In genomic region chr22:22785316-22786065, GRCh38 we compare ENCODE assay signal across 24 cellular contexts.
DNase-seq lines count a peak whose midpoint lies in the region; ATAC-seq, FAIRE-seq and TF ChIP-seq lines count a peak whose summit lies in the region.
"Had no signal": no experiment of that assay in that cellular context is flagged by ENCODE, and none has a peak within 500 bp of the region (broad histone marks: within the 10 kb centered on the region; RNA-seq: fewer than 3 reads in every experiment).

No MANE protein-coding gene starts in this region.

- no peak for FAIRE-seq in frontal cortex (lab: Jason Lieb, UNC)
- FAIRE-seq: GM12891, H1 had no signal

- H3K79me2 ChIP-seq in GM23338 (replicated peaks; ENCODE audit: insufficient read depth) = no peaks in the 10 kb centered on the region
- no peaks in the 10 kb centered on the region for H3K79me2 ChIP-seq in hepatocyte

- H3K27ac ChIP-seq in GM23338 (ENCODE audit: low read depth) (no peak overlapping the region), hepatocyte (peak overlapping the region; percentile 65)
- H3K27ac ChIP-seq: C4-2B, KMS-11 had no signal

- H3K4me2 ChIP-seq in GM23338 (no peak overlapping the region), hepatocyte (peak overlapping the region; percentile 51)
- H3K4me2 ChIP-seq: KMS-11, SK-N-SH had no signal

- peak; percentile 25 for DNase-seq in GM23338 (ENCODE audit: low spot score)
- peak; percentile 6 for DNase-seq in NCI-H69 (lab: John Stamatoyannopoulos, UW)
- DNase-seq in hepatocyte (ENCODE audit: low spot score) = no peak
- peak; percentile 74 for DNase-seq in osteocyte (ENCODE audit: extremely low spot score, unreplicated experiment)
- DNase-seq in NCI-H2171 treated with DMSO at 0.1 percent for 48 hours (lab: John Stamatoyannopoulos, UW) = no peak
- DNase-seq in NOMO-1 (lab: John Stamatoyannopoulos, UW; ENCODE audit: unreplicated experiment in 2 of 2) = no peak
- no peak for DNase-seq in stimulated activated naive CD4-positive, alpha-beta T cell (lab: John Stamatoyannopoulos, UW)
- DNase-seq in frontal cortex (ENCODE audit: low spot score in 2 of 2) = no peak
- DNase-seq: AML-193, COR-L47, DMS153, HFFc6, NCI-H1436 treated with DMSO at 0.1 percent for 48 hours, NCI-H2081, NCI-H510A, NCI-H774, OCI-M1, SHP77 treated with DMSO at 0.1 percent for 48 hours, SK-N-SH, T-cell had no signal

- H3K4me1 ChIP-seq in GM23338 (ENCODE audit: insufficient read depth) (no peaks in the 10 kb centered on the region), hepatocyte (ENCODE audit: insufficient read depth) (peaks cover 19% of the 10 kb centered on the region)

- no peaks in the 10 kb centered on the region for H3K9me3 ChIP-seq in hepatocyte (ENCODE audit: low read depth)
- H3K9me3 ChIP-seq: SK-N-SH had no signal

- no peaks in the 10 kb centered on the region for H3K36me3 Mint-ChIP-seq in GM23338 (ENCODE audit: low read depth)
- H3K36me3 Mint-ChIP-seq in osteocyte (ENCODE audit: unreplicated experiment) = no peaks in the 10 kb centered on the region
- H3K36me3 Mint-ChIP-seq: T-cell had no signal

- H3K9me2 ChIP-seq in GM23338 (ENCODE audit: insufficient read depth) (no peaks in the 10 kb centered on the region), hepatocyte (replicated peaks; ENCODE audit: insufficient read depth) (no peaks in the 10 kb centered on the region)
- H3K9me2 ChIP-seq: SK-N-SH had no signal

- H2AFZ ChIP-seq in GM23338 (no peak overlapping the region), hepatocyte (no peak overlapping the region)

- H3K36me3 ChIP-seq in GM23338 (ENCODE audit: insufficient read depth) = no peaks in the 10 kb centered on the region; the same call in 1 of the 2 replicates
- H3K36me3 ChIP-seq in hepatocyte (replicated peaks; ENCODE audit: insufficient read depth, low read depth) = no peaks in the 10 kb centered on the region

- H3K27me3 ChIP-seq in GM23338 (ENCODE audit: insufficient read depth) = peaks cover 95% of the 10 kb centered on the region
- no peaks in the 10 kb centered on the region for H3K27me3 ChIP-seq in hepatocyte

- H3K4me3 Mint-ChIP-seq in GM23338 = no peak overlapping the region
- no peak overlapping the region for H3K4me3 Mint-ChIP-seq in osteocyte (ENCODE audit: unreplicated experiment)
- H3K4me3 Mint-ChIP-seq: HFFc6, T-cell had no signal

- H3F3A ChIP-seq in GM23338 (replicated peaks; ENCODE audit: low read depth) = no peaks in the 10 kb centered on the region

- WGBS in hepatocyte (ENCODE audit: low lambda C conversion rate, missing lambda C conversion rate) = 55% methylated on average over 13 of the region's 13 CpGs

- H3K4me1 Mint-ChIP-seq in GM23338 = no peaks in the 10 kb centered on the region
- no peaks in the 10 kb centered on the region for H3K4me1 Mint-ChIP-seq in osteocyte (ENCODE audit: unreplicated experiment)

- no peaks in the 10 kb centered on the region; the same call in 1 of the 2 replicates for H4K20me1 ChIP-seq in GM23338 (replicated peaks; ENCODE audit: insufficient read depth)
- H4K20me1 ChIP-seq in hepatocyte (ENCODE audit: insufficient read depth, poor library complexity, severe bottlenecking) = no peaks in the 10 kb centered on the region

- TF ChIP-seq CTCF in GM23338 (conservative IDR thresholded peaks at IDR 0.05; ENCODE audit: low read depth in 2 of 2) (0 out of 4 replicates have a peak, but pooled peaks of 1 of the 2 experiments have one; percentile 20), hepatocyte (IDR thresholded peaks at IDR 0.05; ENCODE audit: poor library complexity) (no peak), osteocyte (IDR thresholded peaks at IDR 0.05) (no peak)

- H3K4me3 ChIP-seq in GM23338 = no peak overlapping the region
- no peak overlapping the region for H3K4me3 ChIP-seq in hepatocyte

- ATAC-seq in GM23338 = peak; percentile 72
- ATAC-seq: T-cell had no signal

- H3K27me3 Mint-ChIP-seq in GM23338 (ENCODE audit: insufficient read depth, low read depth, poor library complexity) = peaks cover 24% of the 10 kb centered on the region
- H3K27me3 Mint-ChIP-seq in osteocyte (ENCODE audit: unreplicated experiment) = peaks cover 25% of the 10 kb centered on the region

- no peaks in the 10 kb centered on the region for H3K9me3 Mint-ChIP-seq in GM23338
- no peaks in the 10 kb centered on the region for H3K9me3 Mint-ChIP-seq in osteocyte (ENCODE audit: unreplicated experiment)
- H3K9me3 Mint-ChIP-seq: HFFc6, T-cell had no signal

- H3K27ac Mint-ChIP-seq in GM23338 (no peak overlapping the region), osteocyte (ENCODE audit: unreplicated experiment) (no peak overlapping the region)
- H3K27ac Mint-ChIP-seq: HFFc6 had no signal

TF ChIP-seq in GM23338, 12 proteins besides CTCF, POLR2A, EP300 and RAD21 (continues in another document):
- TF ChIP-seq EZH2phosphoT487 (IDR thresholded peaks at IDR 0.05; ENCODE audit: unreplicated experiment) (no peak), CREB1 (CRISPR knock-in tag; IDR thresholded peaks at IDR 0.05; ENCODE audit: low read depth) (no peak), NANOG (IDR thresholded peaks at IDR 0.05; ENCODE audit: borderline replicate concordance) (no peak), ZNF331 (CRISPR knock-in tag; IDR thresholded peaks at IDR 0.05; ENCODE audit: low read depth) (no peak), JUNB (IDR thresholded peaks at IDR 0.05; ENCODE audit: unreplicated experiment) (no peak)
- TF ChIP-seq, protein P1, sequence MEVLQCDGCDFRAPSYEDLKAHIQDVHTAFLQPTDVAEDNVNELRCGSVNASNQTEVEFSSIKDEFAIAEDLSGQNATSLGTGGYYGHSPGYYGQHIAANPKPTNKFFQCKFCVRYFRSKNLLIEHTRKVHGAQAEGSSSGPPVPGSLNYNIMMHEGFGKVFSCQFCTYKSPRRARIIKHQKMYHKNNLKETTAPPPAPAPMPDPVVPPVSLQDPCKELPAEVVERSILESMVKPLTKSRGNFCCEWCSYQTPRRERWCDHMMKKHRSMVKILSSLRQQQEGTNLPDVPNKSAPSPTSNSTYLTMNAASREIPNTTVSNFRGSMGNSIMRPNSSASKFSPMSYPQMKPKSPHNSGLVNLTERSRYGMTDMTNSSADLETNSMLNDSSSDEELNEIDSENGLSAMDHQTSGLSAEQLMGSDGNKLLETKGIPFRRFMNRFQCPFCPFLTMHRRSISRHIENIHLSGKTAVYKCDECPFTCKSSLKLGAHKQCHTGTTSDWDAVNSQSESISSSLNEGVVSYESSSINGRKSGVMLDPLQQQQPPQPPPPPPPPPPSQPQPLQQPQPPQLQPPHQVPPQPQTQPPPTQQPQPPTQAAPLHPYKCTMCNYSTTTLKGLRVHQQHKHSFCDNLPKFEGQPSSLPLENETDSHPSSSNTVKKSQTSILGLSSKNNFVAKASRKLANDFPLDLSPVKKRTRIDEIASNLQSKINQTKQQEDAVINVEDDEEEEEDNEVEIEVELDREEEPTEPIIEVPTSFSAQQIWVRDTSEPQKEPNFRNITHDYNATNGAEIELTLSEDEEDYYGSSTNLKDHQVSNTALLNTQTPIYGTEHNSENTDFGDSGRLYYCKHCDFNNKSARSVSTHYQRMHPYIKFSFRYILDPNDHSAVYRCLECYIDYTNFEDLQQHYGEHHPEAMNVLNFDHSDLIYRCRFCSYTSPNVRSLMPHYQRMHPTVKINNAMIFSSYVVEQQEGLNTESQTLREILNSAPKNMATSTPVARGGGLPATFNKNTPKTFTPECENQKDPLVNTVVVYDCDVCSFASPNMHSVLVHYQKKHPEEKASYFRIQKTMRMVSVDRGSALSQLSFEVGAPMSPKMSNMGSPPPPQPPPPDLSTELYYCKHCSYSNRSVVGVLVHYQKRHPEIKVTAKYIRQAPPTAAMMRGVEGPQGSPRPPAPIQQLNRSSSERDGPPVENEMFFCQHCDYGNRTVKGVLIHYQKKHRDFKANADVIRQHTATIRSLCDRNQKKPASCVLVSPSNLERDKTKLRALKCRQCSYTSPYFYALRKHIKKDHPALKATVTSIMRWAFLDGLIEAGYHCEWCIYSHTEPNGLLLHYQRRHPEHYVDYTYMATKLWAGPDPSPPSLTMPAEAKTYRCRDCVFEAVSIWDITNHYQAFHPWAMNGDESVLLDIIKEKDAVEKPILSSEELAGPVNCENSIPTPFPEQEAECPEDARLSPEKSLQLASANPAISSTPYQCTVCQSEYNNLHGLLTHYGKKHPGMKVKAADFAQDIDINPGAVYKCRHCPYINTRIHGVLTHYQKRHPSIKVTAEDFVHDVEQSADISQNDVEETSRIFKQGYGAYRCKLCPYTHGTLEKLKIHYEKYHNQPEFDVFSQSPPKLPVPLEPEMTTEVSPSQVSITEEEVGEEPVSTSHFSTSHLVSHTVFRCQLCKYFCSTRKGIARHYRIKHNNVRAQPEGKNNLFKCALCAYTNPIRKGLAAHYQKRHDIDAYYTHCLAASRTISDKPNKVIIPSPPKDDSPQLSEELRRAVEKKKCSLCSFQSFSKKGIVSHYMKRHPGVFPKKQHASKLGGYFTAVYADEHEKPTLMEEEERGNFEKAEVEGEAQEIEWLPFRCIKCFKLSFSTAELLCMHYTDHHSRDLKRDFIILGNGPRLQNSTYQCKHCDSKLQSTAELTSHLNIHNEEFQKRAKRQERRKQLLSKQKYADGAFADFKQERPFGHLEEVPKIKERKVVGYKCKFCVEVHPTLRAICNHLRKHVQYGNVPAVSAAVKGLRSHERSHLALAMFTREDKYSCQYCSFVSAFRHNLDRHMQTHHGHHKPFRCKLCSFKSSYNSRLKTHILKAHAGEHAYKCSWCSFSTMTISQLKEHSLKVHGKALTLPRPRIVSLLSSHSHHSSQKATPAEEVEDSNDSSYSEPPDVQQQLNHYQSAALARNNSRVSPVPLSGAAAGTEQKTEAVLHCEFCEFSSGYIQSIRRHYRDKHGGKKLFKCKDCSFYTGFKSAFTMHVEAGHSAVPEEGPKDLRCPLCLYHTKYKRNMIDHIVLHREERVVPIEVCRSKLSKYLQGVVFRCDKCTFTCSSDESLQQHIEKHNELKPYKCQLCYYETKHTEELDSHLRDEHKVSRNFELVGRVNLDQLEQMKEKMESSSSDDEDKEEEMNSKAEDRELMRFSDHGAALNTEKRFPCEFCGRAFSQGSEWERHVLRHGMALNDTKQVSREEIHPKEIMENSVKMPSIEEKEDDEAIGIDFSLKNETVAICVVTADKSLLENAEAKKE (CRISPR knock-in tag; IDR thresholded peaks at IDR 0.05) = no peak
- TF ChIP-seq, protein P2, sequence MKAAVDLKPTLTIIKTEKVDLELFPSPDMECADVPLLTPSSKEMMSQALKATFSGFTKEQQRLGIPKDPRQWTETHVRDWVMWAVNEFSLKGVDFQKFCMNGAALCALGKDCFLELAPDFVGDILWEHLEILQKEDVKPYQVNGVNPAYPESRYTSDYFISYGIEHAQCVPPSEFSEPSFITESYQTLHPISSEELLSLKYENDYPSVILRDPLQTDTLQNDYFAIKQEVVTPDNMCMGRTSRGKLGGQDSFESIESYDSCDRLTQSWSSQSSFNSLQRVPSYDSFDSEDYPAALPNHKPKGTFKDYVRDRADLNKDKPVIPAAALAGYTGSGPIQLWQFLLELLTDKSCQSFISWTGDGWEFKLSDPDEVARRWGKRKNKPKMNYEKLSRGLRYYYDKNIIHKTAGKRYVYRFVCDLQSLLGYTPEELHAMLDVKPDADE (IDR thresholded peaks at IDR 0.05) = no peak

Comparison
In these comparisons a context has a peak if more than half of its experiments do, and no peak if none do; other contexts are left out.
1. DNase-seq: peak in GM23338 (single experiment), NCI-H69 (single experiment) and osteocyte (single experiment); none in hepatocyte (single experiment), NCI-H2171 treated with DMSO at 0.1 percent for 48 hours (single experiment), NOMO-1 (0 of 2), stimulated activated naive CD4-positive, alpha-beta T cell (0 of 6) and frontal cortex (0 of 2).